Comparison of ENCODE assay signal across 17 cellular contexts in genomic region chr20:62287759-62288534, GRCh38. TPM values are rescaled to one million over a fixed set of nuclear protein-coding genes. Genes with fewer than 3 reads are reported as not detected.
DNase-seq lines count a peak whose midpoint lies in the region; ATAC-seq and TF ChIP-seq lines count a peak whose summit lies in the region.
"Had no signal": no experiment of that assay in that cellular context is flagged by ENCODE, and none has a peak within 500 bp of the region (broad histone marks: within the 10 kb centered on the region; RNA-seq: fewer than 3 reads in every experiment).

No MANE protein-coding gene starts in this region.

- H3K27me3 ChIP-seq in RWPE2 (ENCODE audit: insufficient read depth, poor library complexity, severe bottlenecking): no peaks in the 10 kb centered on the region
- no peaks in the 10 kb centered on the region for H3K27me3 ChIP-seq in osteoblast (ENCODE audit: insufficient read depth, low read length)
- H3K27me3 ChIP-seq: MG63, SJSA1 had no signal

- intact Hi-C loops in Right ventricle myocardium superior (cut with DNase I) (no loop called here), cardiac septum (cut with DNase I) (no loop called here)

- no peaks in the 10 kb centered on the region for H3K27me3 Mint-ChIP-seq in central memory CD8-positive, alpha-beta T cell
- no peaks in the 10 kb centered on the region for H3K27me3 Mint-ChIP-seq in activated T-cell treated with anti-CD3 and anti-CD28 coated beads, Interleukin-2, amount 50 U/mL, for 72 hours (ENCODE audit: low read depth)

- no peak overlapping the region for H3K4me3 Mint-ChIP-seq in central memory CD8-positive, alpha-beta T cell
- H3K4me3 Mint-ChIP-seq in activated T-cell treated with anti-CD3 and anti-CD28 coated beads, Interleukin-2, amount 50 U/mL, for 72 hours: no peak overlapping the region
- H3K4me3 Mint-ChIP-seq: H9 had no signal

- no peaks in the 10 kb centered on the region for H3K4me1 ChIP-seq in RWPE2 (ENCODE audit: insufficient read depth, poor library complexity, severe bottlenecking)
- no peaks in the 10 kb centered on the region for H3K4me1 ChIP-seq in osteoblast (ENCODE audit: insufficient read depth, low read length)
- H3K4me1 ChIP-seq: SJSA1 had no signal

- ATAC-seq in Right ventricle myocardium superior (ENCODE audit: poor library complexity) (no peak), RWPE2 (ENCODE audit: low read depth) (peak; percentile 32; the same call in 2 of the 3 replicates)
- no peak for ATAC-seq in central memory CD8-positive, alpha-beta T cell (replicated peaks; ENCODE audit: extremely low read depth, poor library complexity, severe bottlenecking)
- ATAC-seq in activated T-cell treated with anti-CD3 and anti-CD28 coated beads, Interleukin-2, amount 50 U/mL, for 72 hours (replicated peaks in 1 of 2): no peak

- H3K4me1 Mint-ChIP-seq in central memory CD8-positive, alpha-beta T cell: peaks cover 16% of the 10 kb centered on the region
- no peaks in the 10 kb centered on the region for H3K4me1 Mint-ChIP-seq in activated T-cell treated with anti-CD3 and anti-CD28 coated beads, Interleukin-2, amount 50 U/mL, for 72 hours (ENCODE audit: low read depth)
- H3K4me1 Mint-ChIP-seq: H9 had no signal

- DNase-seq in Right ventricle myocardium superior (peak; percentile 23), cardiac septum (ENCODE audit: low spot score) (no peak), RWPE2 (ENCODE audit: low spot score) (peak; percentile 87), osteoblast (ENCODE audit: insufficient read length, low spot score, missing footprints) (peak; percentile 23), NCI-H1105 (lab: John Stamatoyannopoulos, UW) (no peak)
- DNase-seq in central memory CD8-positive, alpha-beta T cell (ENCODE audit: low spot score in 2 of 2): no peak
- DNase-seq in activated T-cell treated with anti-CD3 and anti-CD28 coated beads, Interleukin-2, amount 50 U/mL, for 72 hours: no peak
- DNase-seq: H9, IMR-90, Karpas-422, MG63, NCI-H1092, NCI-H446, NCI-H69, OCI-M1, RPMI8226 had no signal

- no peak overlapping the region for H2AFZ ChIP-seq in osteoblast (ENCODE audit: low read length)

- no peaks in the 10 kb centered on the region for H4K20me1 ChIP-seq in osteoblast (ENCODE audit: insufficient read depth, low read length)

- H3K27ac Mint-ChIP-seq in central memory CD8-positive, alpha-beta T cell (ENCODE audit: low read depth): peak overlapping the region; percentile 80
- H3K27ac Mint-ChIP-seq in activated T-cell treated with anti-CD3 and anti-CD28 coated beads, Interleukin-2, amount 50 U/mL, for 72 hours: no peak overlapping the region

- H3K9me3 ChIP-seq in RWPE2 (ENCODE audit: severe bottlenecking) (no peaks in the 10 kb centered on the region), osteoblast (ENCODE audit: low read depth, low read length) (no peaks in the 10 kb centered on the region)
- H3K9me3 ChIP-seq: MG63, SJSA1 had no signal

- H3K9me3 Mint-ChIP-seq in central memory CD8-positive, alpha-beta T cell: no peaks in the 10 kb centered on the region
- no peaks in the 10 kb centered on the region for H3K9me3 Mint-ChIP-seq in activated T-cell treated with anti-CD3 and anti-CD28 coated beads, Interleukin-2, amount 50 U/mL, for 72 hours
- H3K9me3 Mint-ChIP-seq: H9 had no signal

- H3K4me3 ChIP-seq in RWPE2 (ENCODE audit: severe bottlenecking) (no peak overlapping the region), osteoblast (ENCODE audit: insufficient read depth, low read length) (no peak overlapping the region)
- H3K4me3 ChIP-seq: MG63, SJSA1 had no signal

- TF ChIP-seq CTCF in RWPE2 (IDR thresholded peaks at IDR 0.05; ENCODE audit: poor library complexity, severe bottlenecking) (no peak), osteoblast (IDR thresholded peaks at IDR 0.05; ENCODE audit: extremely low read depth, low read depth, low read length) (no peak)

- H3K36me3 ChIP-seq in RWPE2 (ENCODE audit: low read depth) (peaks cover 77% of the 10 kb centered on the region), osteoblast (ENCODE audit: insufficient read depth, low read length) (peaks cover 54% of the 10 kb centered on the region)

- H3K4me2 ChIP-seq in osteoblast (ENCODE audit: insufficient read depth, low read length): no peak overlapping the region

- H3K79me2 ChIP-seq in osteoblast (ENCODE audit: insufficient read depth, low read length): no peaks in the 10 kb centered on the region

- H3K36me3 Mint-ChIP-seq in central memory CD8-positive, alpha-beta T cell (ENCODE audit: insufficient read depth): peaks cover 20% of the 10 kb centered on the region
- peaks cover 2% of the 10 kb centered on the region in 2 donors for H3K36me3 Mint-ChIP-seq in activated T-cell treated with anti-CD3 and anti-CD28 coated beads, Interleukin-2, amount 50 U/mL, for 72 hours (ENCODE audit: insufficient read depth in 2 of 2)

- H3K27ac ChIP-seq in RWPE2 (ENCODE audit: poor library complexity, severe bottlenecking) (no peak overlapping the region), osteoblast (ENCODE audit: low read depth, low read length) (no peak overlapping the region)
- H3K27ac ChIP-seq: SJSA1 had no signal

RNA-seq across cellular contexts. Expression of gene ADRM1, which starts 14.8 kb away (rescaled TPM):
- total RNA-seq in Right ventricle myocardium superior (68.5 TPM), cardiac septum (79.9 TPM), osteoblast (93.1 and 103 TPM in 2 replicates)
- total RNA-seq in activated T-cell treated with anti-CD3 and anti-CD28 coated beads, Interleukin-2, amount 50 U/mL, for 72 hours: 100 to 1,000 TPM in 1 of 2 donors, 10 to 100 TPM in 1; 95.4 to 114 TPM

RNA-seq across cellular contexts. Expression of gene OSBPL2, which starts 49.6 kb away (rescaled TPM):
- total RNA-seq in Right ventricle myocardium superior (52.3 TPM), cardiac septum (55.1 TPM), osteoblast (35.8 and 39.8 TPM in 2 replicates)
- 10 to 100 TPM; 40.6 to 44.2 TPM for total RNA-seq in activated T-cell treated with anti-CD3 and anti-CD28 coated beads, Interleukin-2, amount 50 U/mL, for 72 hours

Comparison
In these comparisons a context has a peak if more than half of its experiments do, and no peak if none do; other contexts are left out.
1. DNase-seq: peak in Right ventricle myocardium superior (single experiment), RWPE2 (single experiment) and osteoblast (single experiment); none in cardiac septum (single experiment), central memory CD8-positive, alpha-beta T cell (0 of 2), NCI-H1105 (single experiment) and activated T-cell treated with anti-CD3 and anti-CD28 coated beads, Interleukin-2, amount 50 U/mL, for 72 hours (0 of 2).